ENCODE assay signal across 15 cellular contexts in genomic region chr2:120556908-120557307, GRCh38.
"Had no signal": no experiment of that assay in that cellular context is flagged by ENCODE, and none has a peak within 500 bp of the region (broad histone marks: within the 10 kb centered on the region; RNA-seq: fewer than 3 reads in every experiment).

No MANE protein-coding gene starts in this region.

- ATAC-seq: esophagus mucosa; heart right ventricle; left ventricle myocardium superior; naive thymus-derived CD4-positive, alpha-beta T cell; stimulated activated naive CD8-positive, alpha-beta T cell treated with anti-CD3 and anti-CD28 coated beads, Interleukin-15, Interleukin-2, amounts not matched to agents 100 U/mL and 50 U/mL, for 24 hours had no signal

- H3K4me1 Mint-ChIP-seq: immature natural killer cell had no signal

- H3K27ac Mint-ChIP-seq: activated naive CD4-positive, alpha-beta T cell treated with anti-CD3 and anti-CD28 coated beads, Interleukin-2, amount 50 U/mL, for 24 hours; immature natural killer cell; naive thymus-derived CD4-positive, alpha-beta T cell; neural progenitor cell had no signal

- H3K36me3 Mint-ChIP-seq: activated naive CD4-positive, alpha-beta T cell treated with anti-CD3 and anti-CD28 coated beads, Interleukin-2, amount 50 U/mL, for 24 hours; immature natural killer cell; naive thymus-derived CD4-positive, alpha-beta T cell; neural progenitor cell had no signal

- DNase-seq: activated CD4-positive, alpha-beta T cell treated with anti-CD3 and anti-CD28 coated beads for 1 hour; activated gamma-delta T cell; effector CD4-positive, alpha-beta T cell; heart right ventricle; immature natural killer cell; kidney glomerular epithelial cell; left ventricle myocardium superior; naive thymus-derived CD4-positive, alpha-beta T cell; stimulated activated CD4-positive, alpha-beta T cell treated with anti-CD3 and anti-CD28 coated beads, Interleukin-2, amount 100 ng/mL, for 24 hours; stimulated activated naive CD8-positive, alpha-beta T cell treated with anti-CD3 and anti-CD28 coated beads, Interleukin-15, Interleukin-2, amounts not matched to agents 100 U/mL and 50 U/mL, for 24 hours; uterus; WERI-Rb-1 had no signal

- H3K4me3 Mint-ChIP-seq: activated naive CD4-positive, alpha-beta T cell treated with anti-CD3 and anti-CD28 coated beads, Interleukin-2, amount 50 U/mL, for 24 hours; immature natural killer cell; naive thymus-derived CD4-positive, alpha-beta T cell; neural progenitor cell had no signal

- H3K9me3 Mint-ChIP-seq: activated naive CD4-positive, alpha-beta T cell treated with anti-CD3 and anti-CD28 coated beads, Interleukin-2, amount 50 U/mL, for 24 hours; immature natural killer cell; neural progenitor cell had no signal
